In the genomic region with DNA sequence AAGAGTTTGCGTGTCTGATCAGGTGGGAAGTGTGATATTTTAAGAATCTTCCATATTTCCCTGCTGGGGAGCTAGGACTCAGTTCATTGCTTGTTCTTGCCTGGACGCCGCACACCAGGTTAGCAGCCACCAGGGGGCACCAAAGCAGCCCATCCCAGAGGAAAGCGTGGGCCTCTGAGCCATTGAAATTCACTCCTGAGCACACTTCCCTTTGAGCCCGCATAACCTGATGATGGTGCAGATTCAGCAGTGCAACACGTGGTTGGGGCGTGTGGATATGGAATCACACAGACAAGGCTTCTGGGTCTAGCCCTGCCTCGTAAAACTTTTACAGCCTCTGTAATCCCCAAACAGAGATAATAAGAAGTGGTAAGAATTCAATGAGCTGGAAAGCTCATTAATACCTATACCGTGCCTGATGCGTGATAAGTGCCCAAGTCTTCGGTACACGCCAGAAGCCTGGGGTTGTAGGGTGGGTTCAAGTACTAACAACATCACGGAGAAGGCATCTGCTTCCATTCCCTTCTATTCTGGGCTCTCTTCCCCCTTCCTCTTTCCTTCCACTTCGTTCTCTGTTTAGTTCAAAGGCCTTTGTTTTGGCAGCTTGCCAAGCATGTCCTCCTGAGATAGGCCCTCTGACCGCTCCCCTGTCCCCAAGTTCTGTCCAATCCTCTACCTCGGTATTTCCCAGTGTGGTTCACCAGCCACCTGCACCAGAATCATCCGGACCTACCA, we compare ENCODE assay signal across 9 cellular contexts.
DNase-seq lines count a peak whose midpoint lies in the region; ATAC-seq and TF ChIP-seq lines count a peak whose summit lies in the region.
"Had no signal": no experiment of that assay in that cellular context is flagged by ENCODE, and none has a peak within 500 bp of the region (broad histone marks: within the 10 kb centered on the region; RNA-seq: fewer than 3 reads in every experiment).

No MANE protein-coding gene starts in this region.

- TF ChIP-seq CTCF in astrocyte of the cerebellum (IDR thresholded peaks at IDR 0.05; ENCODE audit: low read depth, low read length, missing control alignments) (peak; percentile 95), gastrocnemius medialis (IDR thresholded peaks at IDR 0.05 in 4 of 5, conservative IDR thresholded peaks at IDR 0.05 in 1 of 5) (peak; percentile 66 to 88 (median 83))

- peaks cover 7 to 11% of the 10 kb centered on the region in 2 donors for H3K4me1 ChIP-seq in gastrocnemius medialis

- peak overlapping the region; percentile 42 to 67 (median 58) for H3K27ac ChIP-seq in gastrocnemius medialis
- H3K27ac ChIP-seq: BLaER1 had no signal

- in situ Hi-C loops in astrocyte of the cerebellum (cut with HindIII; ENCODE audit: low sequenced_read_pairs) (no loop called here), gastrocnemius medialis (cut with MboI; ENCODE audit: low sequenced_read_pairs in 4 of 4) (loop anchor here in 1 of 4 donors (5.0 kb wide), 1 partner anchor 33 kb away; no protein-coding TSS in a partner anchor)

- no peak for TF ChIP-seq POLR2A in gastrocnemius medialis (IDR thresholded peaks at IDR 0.05)

- intact Hi-C loops in gastrocnemius medialis (cut with DNase I; ENCODE audit: low total_unique reads), result loop anchor here (1.0 kb wide), 1 partner anchor 34 kb away; no protein-coding TSS in a partner anchor

- no peaks in the 10 kb centered on the region for H3K27me3 ChIP-seq in gastrocnemius medialis
- H3K27me3 ChIP-seq: BLaER1 had no signal

- H3K9me3 ChIP-seq in gastrocnemius medialis, result no peaks in the 10 kb centered on the region

- no peak overlapping the region for H3K4me3 ChIP-seq in astrocyte of the cerebellum (ENCODE audit: low read depth, low read length)
- H3K4me3 ChIP-seq in gastrocnemius medialis, result peak overlapping the region in 3 of 4 donors; percentile 14 to 21 (median 17)
- H3K4me3 ChIP-seq: BLaER1 had no signal

- peak; percentile 55 to 57 for DNase-seq in NCI-H2081 (lab: John Stamatoyannopoulos, UW)
- DNase-seq in NCI-H2081 treated with DMSO at 0.1 percent for 48 hours (lab: John Stamatoyannopoulos, UW), result no peak
- DNase-seq in NCI-H1694 (lab: John Stamatoyannopoulos, UW), result peak; percentile 49
- peak; percentile 1 for DNase-seq in T1000 (lab: John Stamatoyannopoulos, UW)
- DNase-seq in astrocyte of the cerebellum (ENCODE audit: low read depth), result peak; percentile 33
- DNase-seq in hypothalamus (lab: John Stamatoyannopoulos, UW), result peak; percentile 11 to 87 (median 66)
- peak; percentile 44 to 75 for DNase-seq in gastrocnemius medialis

- no peaks in the 10 kb centered on the region for H3K36me3 ChIP-seq in gastrocnemius medialis
- H3K36me3 ChIP-seq: BLaER1 had no signal

- ATAC-seq in HG02884 (IDR thresholded peaks at IDR 0.05; ENCODE audit: unreplicated experiment) (peak; percentile 73), gastrocnemius medialis (peak; percentile 90 to 96)
